ENCODE assay signal across 11 cellular contexts in the genomic region with DNA sequence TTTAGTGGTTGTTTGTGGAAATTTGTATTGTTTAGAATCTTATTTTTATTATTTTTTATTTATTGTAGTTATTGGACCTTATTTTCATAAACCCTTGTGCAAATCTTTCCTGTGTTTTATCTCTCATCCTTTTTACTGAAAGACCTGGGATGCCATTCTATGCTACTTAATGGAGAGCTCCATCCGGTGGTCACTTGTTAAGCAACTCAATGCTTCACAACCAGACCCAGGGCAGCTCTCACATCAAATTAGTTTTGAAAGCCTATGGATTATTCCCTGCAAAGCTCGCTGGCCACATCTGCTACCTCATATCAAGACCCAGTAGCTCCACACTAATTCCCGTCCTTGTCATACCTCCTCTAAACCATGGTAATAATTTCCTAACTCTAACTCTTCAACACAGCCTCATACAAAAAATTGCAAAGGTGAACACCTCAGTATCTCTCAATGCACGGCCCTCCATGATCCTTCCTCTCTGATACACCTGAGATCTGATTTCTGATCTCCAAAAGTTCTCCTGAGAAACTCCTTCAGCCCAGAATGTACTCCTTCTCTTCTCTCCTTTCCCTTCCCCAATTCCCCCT.
A peak's percentile ranks its signal among the peaks of the same experiment; 100 is the strongest.
DNase-seq lines count a peak whose midpoint lies in the region; ATAC-seq, FAIRE-seq and TF ChIP-seq lines count a peak whose summit lies in the region.
"Had no signal": no experiment of that assay in that cellular context is flagged by ENCODE, and none has a peak within 500 bp of the region (broad histone marks: within the 10 kb centered on the region; RNA-seq: fewer than 3 reads in every experiment).

No MANE protein-coding gene starts in this region.

- no peak overlapping the region for H3K4me3 ChIP-seq in SK-N-MC
- H3K4me3 ChIP-seq in keratinocyte (ENCODE audit: control insufficient read depth in 2 of 3, extremely low read depth in 1 of 3, insufficient read depth in 2 of 3, low read depth in 1 of 3, low read length in 3 of 3), result no peak overlapping the region

- dilution Hi-C loops in keratinocyte (cut with MboI; ENCODE audit: extremely low pct_ligation_motif_present, low sequenced_read_pairs), result no loop called here

- no peak for ATAC-seq in Right ventricle myocardium inferior
- ATAC-seq in HG02973 (IDR thresholded peaks at IDR 0.05; ENCODE audit: unreplicated experiment), result no peak

- no peak overlapping the region for H3K27ac ChIP-seq in SK-N-MC
- H3K27ac ChIP-seq in keratinocyte (ENCODE audit: control insufficient read depth, insufficient read depth, low read length), result no peak overlapping the region

- no peaks in the 10 kb centered on the region for H4K20me1 ChIP-seq in keratinocyte (ENCODE audit: control insufficient read depth, extremely low read depth, insufficient read depth, low read length)

- H3K36me3 ChIP-seq in SK-N-MC (ENCODE audit: insufficient read depth, low read length) (no peaks in the 10 kb centered on the region), keratinocyte (ENCODE audit: control insufficient read depth in 2 of 2, extremely low read depth in 1 of 2, insufficient read depth in 2 of 2, low read length in 2 of 2) (no peaks in the 10 kb centered on the region)

- peak; percentile 33 to 56 (median 55) for TF ChIP-seq CTCF in keratinocyte (optimal IDR thresholded peaks at IDR 0.05 in 1 of 3, IDR thresholded peaks at IDR 0.05 in 1 of 3, conservative IDR thresholded peaks at IDR 0.05 in 1 of 3; ENCODE audit: extremely low read depth in 1 of 3, insufficient read depth in 2 of 3, low read length in 3 of 3)

- no peaks in the 10 kb centered on the region for H3K9me1 ChIP-seq in keratinocyte (ENCODE audit: control insufficient read depth, extremely low read depth, insufficient read depth, low read length)

- H3K4me2 ChIP-seq in keratinocyte (ENCODE audit: control insufficient read depth, extremely low read depth, insufficient read depth, low read depth, low read length), result no peak overlapping the region

- H2AFZ ChIP-seq in keratinocyte (ENCODE audit: control insufficient read depth, low read length), result no peak overlapping the region

- H3K9ac ChIP-seq in SK-N-MC (ENCODE audit: insufficient read length) (no peak overlapping the region), keratinocyte (ENCODE audit: control insufficient read depth, extremely low read depth, insufficient read depth, low read length) (no peak overlapping the region)

- H3K4me1 ChIP-seq in keratinocyte (ENCODE audit: control insufficient read depth, extremely low read depth, insufficient read depth, low read length), result no peaks in the 10 kb centered on the region

- intact Hi-C loops in Right ventricle myocardium inferior (cut with DNase I), result no loop called here

- no peaks in the 10 kb centered on the region for H3K27me3 ChIP-seq in keratinocyte (ENCODE audit: control insufficient read depth, extremely low read depth, insufficient read depth, low read length)

- H3K9me3 ChIP-seq in SK-N-MC (ENCODE audit: low read depth, low read length), result no peaks in the 10 kb centered on the region
- no peaks in the 10 kb centered on the region for H3K9me3 ChIP-seq in keratinocyte (ENCODE audit: control insufficient read depth, low read depth, low read length)

- DNase-seq in D341Med (ENCODE audit: low spot score), result peak; percentile 69
- peak; percentile 26 for DNase-seq in NAMALWA (ENCODE audit: low spot score)
- DNase-seq in SK-N-MC (ENCODE audit: low read depth, low spot score), result peak; percentile 40
- DNase-seq in keratinocyte (ENCODE audit: low read depth, low spot score), result no peak
- DNase-seq in EL, result no peak
- DNase-seq in Right ventricle myocardium inferior (ENCODE audit: missing footprints), result no peak
- no peak for DNase-seq in stimulated activated naive CD4-positive, alpha-beta T cell (lab: John Stamatoyannopoulos, UW)
- DNase-seq: GOT3, kidney had no signal

- FAIRE-seq in keratinocyte (lab: Jason Lieb, UNC), result no peak
- FAIRE-seq: G401.6, kidney had no signal

- H3K79me2 ChIP-seq in keratinocyte (ENCODE audit: control insufficient read depth, insufficient read depth, low read length), result no peaks in the 10 kb centered on the region

Comparison
In these comparisons a context has a peak if more than half of its experiments do, and no peak if none do; other contexts are left out.
1. DNase-seq: peak in D341Med (single experiment), NAMALWA (single experiment) and SK-N-MC (single experiment); none in keratinocyte (single experiment), EL (single experiment), Right ventricle myocardium inferior (single experiment) and stimulated activated naive CD4-positive, alpha-beta T cell (0 of 6).